ENCODE assay signal across 24 cellular contexts in genomic region chr22:11616811-11617210, GRCh38.
DNase-seq lines count a peak whose midpoint lies in the region; ATAC-seq, FAIRE-seq and TF ChIP-seq lines count a peak whose summit lies in the region.
"Had no signal": no experiment of that assay in that cellular context is flagged by ENCODE, and none has a peak within 500 bp of the region (broad histone marks: within the 10 kb centered on the region; RNA-seq: fewer than 3 reads in every experiment).

No MANE protein-coding gene starts in this region.

- peaks cover 68% of the 10 kb centered on the region for H3K36me3 Mint-ChIP-seq in endothelial cell (ENCODE audit: low read depth, unreplicated experiment)

- H3K9me3 ChIP-seq in kidney (ENCODE audit: control insufficient read depth in 1 of 2, low read length in 2 of 2): peaks cover 0 to 15% of the 10 kb centered on the region in 2 donors
- peaks cover 0 to 70% (median 32%) of the 10 kb centered on the region in 4 donors for H3K9me3 ChIP-seq in upper lobe of left lung
- peaks cover 0 to 9% (median 0%) of the 10 kb centered on the region in 3 donors for H3K9me3 ChIP-seq in body of pancreas
- H3K9me3 ChIP-seq in right atrium auricular region: peaks cover 4 to 27% of the 10 kb centered on the region in 2 donors

- peaks cover 63% of the 10 kb centered on the region for H3K27me3 Mint-ChIP-seq in endothelial cell (ENCODE audit: unreplicated experiment)
- H3K27me3 Mint-ChIP-seq: CD4-positive, alpha-beta memory T cell had no signal

- H3K4me1 Mint-ChIP-seq in endothelial cell (ENCODE audit: unreplicated experiment): no peaks in the 10 kb centered on the region

- H3K4me1 ChIP-seq in kidney (ENCODE audit: control insufficient read depth in 1 of 2, insufficient read depth in 1 of 2, low read depth in 1 of 2, low read length in 2 of 2) (no peaks in the 10 kb centered on the region), upper lobe of left lung (no peaks in the 10 kb centered on the region), body of pancreas (no peaks in the 10 kb centered on the region), right atrium auricular region (no peaks in the 10 kb centered on the region)

- H3K36me3 ChIP-seq in kidney (ENCODE audit: control insufficient read depth in 1 of 2, insufficient read depth in 2 of 2, low read length in 2 of 2): no peaks in the 10 kb centered on the region
- H3K36me3 ChIP-seq in upper lobe of left lung: no peaks in the 10 kb centered on the region
- H3K36me3 ChIP-seq in body of pancreas (replicated peaks in 1 of 2; ENCODE audit: insufficient read depth in 1 of 2, low read depth in 2 of 2): no peaks in the 10 kb centered on the region
- H3K36me3 ChIP-seq in right atrium auricular region: no peaks in the 10 kb centered on the region

- no peak for FAIRE-seq in kidney (lab: Jason Lieb, UNC)
- FAIRE-seq: G401.6, RCC 7860 had no signal

- H3K27ac ChIP-seq in kidney (ENCODE audit: low read depth in 2 of 2, low read length in 2 of 2): no peak overlapping the region
- H3K27ac ChIP-seq in upper lobe of left lung: no peak overlapping the region
- no peak overlapping the region for H3K27ac ChIP-seq in body of pancreas
- no peak overlapping the region for H3K27ac ChIP-seq in right atrium auricular region
- H3K27ac ChIP-seq: HL-60, SK-N-MC had no signal

- peaks cover 85% of the 10 kb centered on the region for H3K9me3 Mint-ChIP-seq in endothelial cell (ENCODE audit: unreplicated experiment)

- H3K4me3 Mint-ChIP-seq in endothelial cell (ENCODE audit: unreplicated experiment): peak overlapping the region; percentile 75

- H3K9ac ChIP-seq in kidney (ENCODE audit: low read length in 2 of 2): no peak overlapping the region

- peak; percentile 40 to 68 for ATAC-seq in upper lobe of left lung (ENCODE audit: low FRiP score in 2 of 2)
- ATAC-seq in HG03571 (IDR thresholded peaks at IDR 0.05; ENCODE audit: unreplicated experiment): no peak
- no peak for ATAC-seq in body of pancreas
- no peak for ATAC-seq in GM18520 (IDR thresholded peaks at IDR 0.05; ENCODE audit: unreplicated experiment)
- ATAC-seq: HCT116 had no signal

- no peak for TF ChIP-seq CTCF in AG09309 (IDR thresholded peaks at IDR 0.05; ENCODE audit: control insufficient read depth, insufficient read depth, low read depth, low read length, missing control alignments)
- TF ChIP-seq CTCF in endothelial cell (IDR thresholded peaks at IDR 0.05; ENCODE audit: unreplicated experiment): no peak
- no peak for TF ChIP-seq CTCF in kidney (IDR thresholded peaks at IDR 0.05; ENCODE audit: borderline replicate concordance, extremely low read depth, insufficient read depth)
- TF ChIP-seq CTCF in upper lobe of left lung (IDR thresholded peaks at IDR 0.05): no peak
- no peak for TF ChIP-seq CTCF in body of pancreas (IDR thresholded peaks at IDR 0.05)
- TF ChIP-seq CTCF in right atrium auricular region (IDR thresholded peaks at IDR 0.05): no peak

- WGBS in upper lobe of left lung, 2 donors: 89 to 90% methylated on average over 9 of the region's 9 CpGs
- WGBS in body of pancreas, 2 donors: 80 to 84% methylated on average over 9 of the region's 9 CpGs

- no peak for TF ChIP-seq EP300 in upper lobe of left lung (IDR thresholded peaks at IDR 0.05)

- no peak overlapping the region for H3K27ac Mint-ChIP-seq in endothelial cell (ENCODE audit: unreplicated experiment)

- no peak overlapping the region for H3K4me3 ChIP-seq in AG09309 (ENCODE audit: control insufficient read depth, low read depth, low read length)
- no peak overlapping the region for H3K4me3 ChIP-seq in kidney (ENCODE audit: low read length in 2 of 2)
- no peak overlapping the region for H3K4me3 ChIP-seq in upper lobe of left lung
- H3K4me3 ChIP-seq in body of pancreas: no peak overlapping the region
- H3K4me3 ChIP-seq in right atrium auricular region: no peak overlapping the region
- H3K4me3 ChIP-seq: SK-N-MC had no signal

- DNase-seq in AG09309 (ENCODE audit: low read depth) (peak; percentile 1), endothelial cell (ENCODE audit: low spot score) (no peak), kidney (peak; percentile 43), upper lobe of left lung (no peak), body of pancreas (no peak), right atrium auricular region (ENCODE audit: low spot score) (no peak)
- DNase-seq: C1 segment of cervical spinal cord; CD4-positive, alpha-beta memory T cell; COR-L47; DMS53; NCI-H1048; NCI-H1417; NCI-H1694 treated with DMSO at 0.1 percent for 48 hours; NCI-H2081; NCI-H2227 treated with DMSO at 0.1 percent for 48 hours; NCI-H69; SIG-M5 had no signal

- intact Hi-C loops in kidney (cut with DNase I) (no loop called here), body of pancreas (cut with DNase I) (no loop called here)

- no peaks in the 10 kb centered on the region for H3K27me3 ChIP-seq in upper lobe of left lung
- no peaks in the 10 kb centered on the region for H3K27me3 ChIP-seq in body of pancreas
- no peaks in the 10 kb centered on the region for H3K27me3 ChIP-seq in right atrium auricular region

- TF ChIP-seq POLR2A in upper lobe of left lung (IDR thresholded peaks at IDR 0.05) (no peak), body of pancreas (IDR thresholded peaks at IDR 0.05) (no peak)

Comparison
In these comparisons a context has a peak if more than half of its experiments do, and no peak if none do; other contexts are left out.
1. DNase-seq: peak in AG09309 (single experiment) and kidney (single experiment); none in endothelial cell (single experiment), upper lobe of left lung (0 of 2), body of pancreas (0 of 4) and right atrium auricular region (single experiment).
2. ATAC-seq: peak in upper lobe of left lung (2 of 2); none in HG03571 (single experiment), body of pancreas (single experiment) and GM18520 (single experiment).